In the genomic region with DNA sequence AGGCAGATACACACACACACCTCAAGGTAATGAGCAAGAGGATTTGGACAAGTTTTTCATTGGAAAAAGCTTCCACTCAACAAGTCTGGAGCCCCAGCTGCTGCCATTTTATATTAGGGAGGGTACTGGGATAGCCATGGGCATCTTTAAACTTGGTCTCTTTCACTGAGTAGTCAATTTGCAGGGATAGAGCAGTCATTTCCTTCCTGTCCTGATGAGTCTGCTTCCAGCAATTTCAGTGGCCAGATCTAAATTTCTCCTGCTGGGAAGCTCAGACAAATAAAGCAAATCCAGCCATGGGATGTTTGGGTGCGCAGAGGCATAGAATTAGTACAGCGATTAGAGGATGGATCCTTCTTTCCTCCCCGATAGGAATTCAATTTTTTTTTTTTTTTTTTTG, we compare ENCODE assay signal across 2 cellular contexts.
TF ChIP-seq lines count a peak whose summit lies in the region.

No MANE protein-coding gene starts in this region.

TF ChIP-seq in SK-N-SH, 30 proteins besides CTCF, POLR2A, EP300 and RAD21 (continued from another document):
- TF ChIP-seq, protein P1, sequence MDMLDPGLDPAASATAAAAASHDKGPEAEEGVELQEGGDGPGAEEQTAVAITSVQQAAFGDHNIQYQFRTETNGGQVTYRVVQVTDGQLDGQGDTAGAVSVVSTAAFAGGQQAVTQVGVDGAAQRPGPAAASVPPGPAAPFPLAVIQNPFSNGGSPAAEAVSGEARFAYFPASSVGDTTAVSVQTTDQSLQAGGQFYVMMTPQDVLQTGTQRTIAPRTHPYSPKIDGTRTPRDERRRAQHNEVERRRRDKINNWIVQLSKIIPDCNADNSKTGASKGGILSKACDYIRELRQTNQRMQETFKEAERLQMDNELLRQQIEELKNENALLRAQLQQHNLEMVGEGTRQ (IDR thresholded peaks at IDR 0.05; ENCODE audit: borderline replicate concordance, low read depth, low read length) = no peak
- no peak for TF ChIP-seq CHD2 (IDR thresholded peaks at IDR 0.05; ENCODE audit: low read length, partially characterized antibody)
- TF ChIP-seq RXRA (IDR thresholded peaks at IDR 0.05; ENCODE audit: borderline replicate concordance, low read depth) = no peak
- no peak for TF ChIP-seq TEAD4 (IDR thresholded peaks at IDR 0.05; ENCODE audit: borderline replicate concordance, insufficient read depth)
- no peak for TF ChIP-seq TAF1 (IDR thresholded peaks at IDR 0.05; ENCODE audit: borderline replicate concordance, low read depth, low read length)
- no peak for TF ChIP-seq FOXM1 (IDR thresholded peaks at IDR 0.05; ENCODE audit: low read depth)
- TF ChIP-seq, protein P2, sequence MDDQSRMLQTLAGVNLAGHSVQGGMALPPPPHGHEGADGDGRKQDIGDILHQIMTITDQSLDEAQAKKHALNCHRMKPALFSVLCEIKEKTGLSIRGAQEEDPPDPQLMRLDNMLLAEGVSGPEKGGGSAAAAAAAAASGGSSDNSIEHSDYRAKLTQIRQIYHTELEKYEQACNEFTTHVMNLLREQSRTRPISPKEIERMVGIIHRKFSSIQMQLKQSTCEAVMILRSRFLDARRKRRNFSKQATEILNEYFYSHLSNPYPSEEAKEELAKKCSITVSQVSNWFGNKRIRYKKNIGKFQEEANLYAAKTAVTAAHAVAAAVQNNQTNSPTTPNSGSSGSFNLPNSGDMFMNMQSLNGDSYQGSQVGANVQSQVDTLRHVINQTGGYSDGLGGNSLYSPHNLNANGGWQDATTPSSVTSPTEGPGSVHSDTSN (IDR thresholded peaks at IDR 0.05) = no peak
- TF ChIP-seq, protein P3, sequence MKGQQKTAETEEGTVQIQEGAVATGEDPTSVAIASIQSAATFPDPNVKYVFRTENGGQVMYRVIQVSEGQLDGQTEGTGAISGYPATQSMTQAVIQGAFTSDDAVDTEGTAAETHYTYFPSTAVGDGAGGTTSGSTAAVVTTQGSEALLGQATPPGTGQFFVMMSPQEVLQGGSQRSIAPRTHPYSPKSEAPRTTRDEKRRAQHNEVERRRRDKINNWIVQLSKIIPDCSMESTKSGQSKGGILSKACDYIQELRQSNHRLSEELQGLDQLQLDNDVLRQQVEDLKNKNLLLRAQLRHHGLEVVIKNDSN (IDR thresholded peaks at IDR 0.05; ENCODE audit: borderline replicate concordance, low read depth) = no peak
- TF ChIP-seq SMC3 (IDR thresholded peaks at IDR 0.05; ENCODE audit: low read depth, low read length) = no peak
- no peak for TF ChIP-seq MXI1 (IDR thresholded peaks at IDR 0.05; ENCODE audit: low read depth, low read length)
- TF ChIP-seq JUND (IDR thresholded peaks at IDR 0.05) = no peak
- no peak for TF ChIP-seq FOSL2 (IDR thresholded peaks at IDR 0.05; ENCODE audit: borderline replicate concordance, low read depth)
- TF ChIP-seq, protein P4, sequence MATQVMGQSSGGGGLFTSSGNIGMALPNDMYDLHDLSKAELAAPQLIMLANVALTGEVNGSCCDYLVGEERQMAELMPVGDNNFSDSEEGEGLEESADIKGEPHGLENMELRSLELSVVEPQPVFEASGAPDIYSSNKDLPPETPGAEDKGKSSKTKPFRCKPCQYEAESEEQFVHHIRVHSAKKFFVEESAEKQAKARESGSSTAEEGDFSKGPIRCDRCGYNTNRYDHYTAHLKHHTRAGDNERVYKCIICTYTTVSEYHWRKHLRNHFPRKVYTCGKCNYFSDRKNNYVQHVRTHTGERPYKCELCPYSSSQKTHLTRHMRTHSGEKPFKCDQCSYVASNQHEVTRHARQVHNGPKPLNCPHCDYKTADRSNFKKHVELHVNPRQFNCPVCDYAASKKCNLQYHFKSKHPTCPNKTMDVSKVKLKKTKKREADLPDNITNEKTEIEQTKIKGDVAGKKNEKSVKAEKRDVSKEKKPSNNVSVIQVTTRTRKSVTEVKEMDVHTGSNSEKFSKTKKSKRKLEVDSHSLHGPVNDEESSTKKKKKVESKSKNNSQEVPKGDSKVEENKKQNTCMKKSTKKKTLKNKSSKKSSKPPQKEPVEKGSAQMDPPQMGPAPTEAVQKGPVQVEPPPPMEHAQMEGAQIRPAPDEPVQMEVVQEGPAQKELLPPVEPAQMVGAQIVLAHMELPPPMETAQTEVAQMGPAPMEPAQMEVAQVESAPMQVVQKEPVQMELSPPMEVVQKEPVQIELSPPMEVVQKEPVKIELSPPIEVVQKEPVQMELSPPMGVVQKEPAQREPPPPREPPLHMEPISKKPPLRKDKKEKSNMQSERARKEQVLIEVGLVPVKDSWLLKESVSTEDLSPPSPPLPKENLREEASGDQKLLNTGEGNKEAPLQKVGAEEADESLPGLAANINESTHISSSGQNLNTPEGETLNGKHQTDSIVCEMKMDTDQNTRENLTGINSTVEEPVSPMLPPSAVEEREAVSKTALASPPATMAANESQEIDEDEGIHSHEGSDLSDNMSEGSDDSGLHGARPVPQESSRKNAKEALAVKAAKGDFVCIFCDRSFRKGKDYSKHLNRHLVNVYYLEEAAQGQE (IDR thresholded peaks at IDR 0.05; ENCODE audit: low read depth, low read length) = no peak
- no peak for TF ChIP-seq GABPA (IDR thresholded peaks at IDR 0.05; ENCODE audit: low read depth)
- TF ChIP-seq SIN3A (IDR thresholded peaks at IDR 0.05; ENCODE audit: borderline replicate concordance, low read depth, low read length) = no peak
- TF ChIP-seq, protein P5, sequence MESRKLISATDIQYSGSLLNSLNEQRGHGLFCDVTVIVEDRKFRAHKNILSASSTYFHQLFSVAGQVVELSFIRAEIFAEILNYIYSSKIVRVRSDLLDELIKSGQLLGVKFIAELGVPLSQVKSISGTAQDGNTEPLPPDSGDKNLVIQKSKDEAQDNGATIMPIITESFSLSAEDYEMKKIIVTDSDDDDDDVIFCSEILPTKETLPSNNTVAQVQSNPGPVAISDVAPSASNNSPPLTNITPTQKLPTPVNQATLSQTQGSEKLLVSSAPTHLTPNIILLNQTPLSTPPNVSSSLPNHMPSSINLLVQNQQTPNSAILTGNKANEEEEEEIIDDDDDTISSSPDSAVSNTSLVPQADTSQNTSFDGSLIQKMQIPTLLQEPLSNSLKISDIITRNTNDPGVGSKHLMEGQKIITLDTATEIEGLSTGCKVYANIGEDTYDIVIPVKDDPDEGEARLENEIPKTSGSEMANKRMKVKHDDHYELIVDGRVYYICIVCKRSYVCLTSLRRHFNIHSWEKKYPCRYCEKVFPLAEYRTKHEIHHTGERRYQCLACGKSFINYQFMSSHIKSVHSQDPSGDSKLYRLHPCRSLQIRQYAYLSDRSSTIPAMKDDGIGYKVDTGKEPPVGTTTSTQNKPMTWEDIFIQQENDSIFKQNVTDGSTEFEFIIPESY (IDR thresholded peaks at IDR 0.05; ENCODE audit: borderline replicate concordance, low read depth) = no peak
- no peak for TF ChIP-seq EZH2phosphoT487 (IDR thresholded peaks at IDR 0.05; ENCODE audit: borderline replicate concordance, low read depth)
TF ChIP-seq in SK-N-SH: peak in this region for 0.

TF ChIP-seq in SK-N-SH treated with all-trans-retinoic acid at 6 μM for 48 hours, 23 proteins besides CTCF, POLR2A, EP300 and RAD21:
- TF ChIP-seq, protein P6, sequence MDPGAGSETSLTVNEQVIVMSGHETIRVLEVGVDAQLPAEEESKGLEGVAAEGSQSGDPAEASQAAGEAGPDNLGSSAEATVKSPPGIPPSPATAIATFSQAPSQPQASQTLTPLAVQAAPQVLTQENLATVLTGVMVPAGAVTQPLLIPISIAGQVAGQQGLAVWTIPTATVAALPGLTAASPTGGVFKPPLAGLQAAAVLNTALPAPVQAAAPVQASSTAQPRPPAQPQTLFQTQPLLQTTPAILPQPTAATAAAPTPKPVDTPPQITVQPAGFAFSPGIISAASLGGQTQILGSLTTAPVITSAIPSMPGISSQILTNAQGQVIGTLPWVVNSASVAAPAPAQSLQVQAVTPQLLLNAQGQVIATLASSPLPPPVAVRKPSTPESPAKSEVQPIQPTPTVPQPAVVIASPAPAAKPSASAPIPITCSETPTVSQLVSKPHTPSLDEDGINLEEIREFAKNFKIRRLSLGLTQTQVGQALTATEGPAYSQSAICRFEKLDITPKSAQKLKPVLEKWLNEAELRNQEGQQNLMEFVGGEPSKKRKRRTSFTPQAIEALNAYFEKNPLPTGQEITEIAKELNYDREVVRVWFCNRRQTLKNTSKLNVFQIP (CRISPR knock-in tag; IDR thresholded peaks at IDR 0.05; ENCODE audit: borderline replicate concordance, low read depth) = no peak
- TF ChIP-seq, protein P7, sequence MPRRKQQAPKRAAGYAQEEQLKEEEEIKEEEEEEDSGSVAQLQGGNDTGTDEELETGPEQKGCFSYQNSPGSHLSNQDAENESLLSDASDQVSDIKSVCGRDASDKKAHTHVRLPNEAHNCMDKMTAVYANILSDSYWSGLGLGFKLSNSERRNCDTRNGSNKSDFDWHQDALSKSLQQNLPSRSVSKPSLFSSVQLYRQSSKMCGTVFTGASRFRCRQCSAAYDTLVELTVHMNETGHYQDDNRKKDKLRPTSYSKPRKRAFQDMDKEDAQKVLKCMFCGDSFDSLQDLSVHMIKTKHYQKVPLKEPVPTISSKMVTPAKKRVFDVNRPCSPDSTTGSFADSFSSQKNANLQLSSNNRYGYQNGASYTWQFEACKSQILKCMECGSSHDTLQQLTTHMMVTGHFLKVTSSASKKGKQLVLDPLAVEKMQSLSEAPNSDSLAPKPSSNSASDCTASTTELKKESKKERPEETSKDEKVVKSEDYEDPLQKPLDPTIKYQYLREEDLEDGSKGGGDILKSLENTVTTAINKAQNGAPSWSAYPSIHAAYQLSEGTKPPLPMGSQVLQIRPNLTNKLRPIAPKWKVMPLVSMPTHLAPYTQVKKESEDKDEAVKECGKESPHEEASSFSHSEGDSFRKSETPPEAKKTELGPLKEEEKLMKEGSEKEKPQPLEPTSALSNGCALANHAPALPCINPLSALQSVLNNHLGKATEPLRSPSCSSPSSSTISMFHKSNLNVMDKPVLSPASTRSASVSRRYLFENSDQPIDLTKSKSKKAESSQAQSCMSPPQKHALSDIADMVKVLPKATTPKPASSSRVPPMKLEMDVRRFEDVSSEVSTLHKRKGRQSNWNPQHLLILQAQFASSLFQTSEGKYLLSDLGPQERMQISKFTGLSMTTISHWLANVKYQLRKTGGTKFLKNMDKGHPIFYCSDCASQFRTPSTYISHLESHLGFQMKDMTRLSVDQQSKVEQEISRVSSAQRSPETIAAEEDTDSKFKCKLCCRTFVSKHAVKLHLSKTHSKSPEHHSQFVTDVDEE (CRISPR knock-in tag; IDR thresholded peaks at IDR 0.05) = no peak
- TF ChIP-seq, protein P8, sequence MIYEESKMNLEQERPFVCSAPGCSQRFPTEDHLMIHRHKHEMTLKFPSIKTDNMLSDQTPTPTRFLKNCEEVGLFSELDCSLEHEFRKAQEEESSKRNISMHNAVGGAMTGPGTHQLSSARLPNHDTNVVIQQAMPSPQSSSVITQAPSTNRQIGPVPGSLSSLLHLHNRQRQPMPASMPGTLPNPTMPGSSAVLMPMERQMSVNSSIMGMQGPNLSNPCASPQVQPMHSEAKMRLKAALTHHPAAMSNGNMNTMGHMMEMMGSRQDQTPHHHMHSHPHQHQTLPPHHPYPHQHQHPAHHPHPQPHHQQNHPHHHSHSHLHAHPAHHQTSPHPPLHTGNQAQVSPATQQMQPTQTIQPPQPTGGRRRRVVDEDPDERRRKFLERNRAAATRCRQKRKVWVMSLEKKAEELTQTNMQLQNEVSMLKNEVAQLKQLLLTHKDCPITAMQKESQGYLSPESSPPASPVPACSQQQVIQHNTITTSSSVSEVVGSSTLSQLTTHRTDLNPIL (CRISPR knock-in tag; IDR thresholded peaks at IDR 0.05; ENCODE audit: low read depth) = no peak
- TF ChIP-seq SNAI2 (CRISPR knock-in tag; IDR thresholded peaks at IDR 0.05) = no peak
- no peak for TF ChIP-seq ZFP3 (CRISPR knock-in tag; IDR thresholded peaks at IDR 0.05)
- no peak for TF ChIP-seq ZNF8 (CRISPR knock-in tag; IDR thresholded peaks at IDR 0.05)
- no peak for TF ChIP-seq ZFP30 (CRISPR knock-in tag; IDR thresholded peaks at IDR 0.05)
- TF ChIP-seq, protein P9, sequence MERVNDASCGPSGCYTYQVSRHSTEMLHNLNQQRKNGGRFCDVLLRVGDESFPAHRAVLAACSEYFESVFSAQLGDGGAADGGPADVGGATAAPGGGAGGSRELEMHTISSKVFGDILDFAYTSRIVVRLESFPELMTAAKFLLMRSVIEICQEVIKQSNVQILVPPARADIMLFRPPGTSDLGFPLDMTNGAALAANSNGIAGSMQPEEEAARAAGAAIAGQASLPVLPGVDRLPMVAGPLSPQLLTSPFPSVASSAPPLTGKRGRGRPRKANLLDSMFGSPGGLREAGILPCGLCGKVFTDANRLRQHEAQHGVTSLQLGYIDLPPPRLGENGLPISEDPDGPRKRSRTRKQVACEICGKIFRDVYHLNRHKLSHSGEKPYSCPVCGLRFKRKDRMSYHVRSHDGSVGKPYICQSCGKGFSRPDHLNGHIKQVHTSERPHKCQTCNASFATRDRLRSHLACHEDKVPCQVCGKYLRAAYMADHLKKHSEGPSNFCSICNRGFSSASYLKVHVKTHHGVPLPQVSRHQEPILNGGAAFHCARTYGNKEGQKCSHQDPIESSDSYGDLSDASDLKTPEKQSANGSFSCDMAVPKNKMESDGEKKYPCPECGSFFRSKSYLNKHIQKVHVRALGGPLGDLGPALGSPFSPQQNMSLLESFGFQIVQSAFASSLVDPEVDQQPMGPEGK (CRISPR knock-in tag; IDR thresholded peaks at IDR 0.05; ENCODE audit: borderline replicate concordance) = no peak
TF ChIP-seq in SK-N-SH treated with all-trans-retinoic acid at 6 μM for 48 hours: peak in this region for 0.
